In genomic region chr7:116967254-116967922, GRCh38 we compare ENCODE assay signal across 1 cellular context.
TF ChIP-seq lines count a peak whose summit lies in the region.

No MANE protein-coding gene starts in this region.

TF ChIP-seq in K562, 482 proteins besides CTCF, POLR2A, EP300 and RAD21:
- TF ChIP-seq KDM1A (IDR thresholded peaks at IDR 0.05) (peak in 1 of 2 experiments; percentile 58; a peak in 2 of 4 replicates), ILF3 (IDR thresholded peaks at IDR 0.05; ENCODE audit: borderline replicate concordance) (0 out of 2 replicates have a peak, but pooled peaks have one; percentile 53), ZFP36 (IDR thresholded peaks at IDR 0.05; ENCODE audit: low read depth, low read length, partially characterized antibody) (peak; percentile 64), ZBTB7A (IDR thresholded peaks at IDR 0.05; ENCODE audit: borderline replicate concordance, control insufficient read depth, low read depth, low read length) (no peak), HINFP (tag; conservative IDR thresholded peaks at IDR 0.05; ENCODE audit: low read depth) (no peak), CSDE1 (IDR thresholded peaks at IDR 0.05) (peak in 1 of 2 experiments; percentile 44; a peak in 1 of 4 replicates), PBX2 (CRISPR knock-in tag; IDR thresholded peaks at IDR 0.05; ENCODE audit: low read depth) (no peak), PBX2 (tag; conservative IDR thresholded peaks at IDR 0.05; ENCODE audit: low read depth) (no peak), SMARCA5 (IDR thresholded peaks at IDR 0.05) (0 out of 2 replicates have a peak, but pooled peaks have one; percentile 19), BRD9 (IDR thresholded peaks at IDR 0.05; ENCODE audit: low read depth, partially characterized antibody) (no peak), RBM25 (IDR thresholded peaks at IDR 0.05; ENCODE audit: low read depth, low read length, severe bottlenecking) (peak; percentile 83), YY1 (IDR thresholded peaks at IDR 0.05; ENCODE audit: borderline replicate concordance in 1 of 3, control insufficient read depth in 1 of 3, extremely low read depth in 1 of 3, insufficient read depth in 3 of 3, insufficient read length in 1 of 3, insufficient replicate concordance in 2 of 3, low read depth in 1 of 3, low read length in 2 of 3) (peak in 1 of 3 experiments; percentile 6), HIVEP1 (CRISPR knock-in tag; IDR thresholded peaks at IDR 0.05) (no peak), HDAC3 (IDR thresholded peaks at IDR 0.05; ENCODE audit: borderline replicate concordance, partially characterized antibody) (peak; percentile 16), ETV1 (tag; conservative IDR thresholded peaks at IDR 0.05; ENCODE audit: low read depth) (no peak), BCOR (IDR thresholded peaks at IDR 0.05) (peak; percentile 46; the same call in 1 of the 2 replicates), ZNF592 (IDR thresholded peaks at IDR 0.05) (0 out of 2 replicates have a peak, but pooled peaks have one; percentile 19), NFYB (IDR thresholded peaks at IDR 0.05; ENCODE audit: extremely low read depth, insufficient read length) (no peak)
- TF ChIP-seq, protein P1, sequence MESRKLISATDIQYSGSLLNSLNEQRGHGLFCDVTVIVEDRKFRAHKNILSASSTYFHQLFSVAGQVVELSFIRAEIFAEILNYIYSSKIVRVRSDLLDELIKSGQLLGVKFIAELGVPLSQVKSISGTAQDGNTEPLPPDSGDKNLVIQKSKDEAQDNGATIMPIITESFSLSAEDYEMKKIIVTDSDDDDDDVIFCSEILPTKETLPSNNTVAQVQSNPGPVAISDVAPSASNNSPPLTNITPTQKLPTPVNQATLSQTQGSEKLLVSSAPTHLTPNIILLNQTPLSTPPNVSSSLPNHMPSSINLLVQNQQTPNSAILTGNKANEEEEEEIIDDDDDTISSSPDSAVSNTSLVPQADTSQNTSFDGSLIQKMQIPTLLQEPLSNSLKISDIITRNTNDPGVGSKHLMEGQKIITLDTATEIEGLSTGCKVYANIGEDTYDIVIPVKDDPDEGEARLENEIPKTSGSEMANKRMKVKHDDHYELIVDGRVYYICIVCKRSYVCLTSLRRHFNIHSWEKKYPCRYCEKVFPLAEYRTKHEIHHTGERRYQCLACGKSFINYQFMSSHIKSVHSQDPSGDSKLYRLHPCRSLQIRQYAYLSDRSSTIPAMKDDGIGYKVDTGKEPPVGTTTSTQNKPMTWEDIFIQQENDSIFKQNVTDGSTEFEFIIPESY (CRISPR knock-in tag; IDR thresholded peaks at IDR 0.05) = peak; percentile 51; the same call in 1 of the 2 replicates
- TF ChIP-seq, protein P2, sequence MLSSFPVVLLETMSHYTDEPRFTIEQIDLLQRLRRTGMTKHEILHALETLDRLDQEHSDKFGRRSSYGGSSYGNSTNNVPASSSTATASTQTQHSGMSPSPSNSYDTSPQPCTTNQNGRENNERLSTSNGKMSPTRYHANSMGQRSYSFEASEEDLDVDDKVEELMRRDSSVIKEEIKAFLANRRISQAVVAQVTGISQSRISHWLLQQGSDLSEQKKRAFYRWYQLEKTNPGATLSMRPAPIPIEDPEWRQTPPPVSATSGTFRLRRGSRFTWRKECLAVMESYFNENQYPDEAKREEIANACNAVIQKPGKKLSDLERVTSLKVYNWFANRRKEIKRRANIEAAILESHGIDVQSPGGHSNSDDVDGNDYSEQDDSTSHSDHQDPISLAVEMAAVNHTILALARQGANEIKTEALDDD (IDR thresholded peaks at IDR 0.05) = peak; percentile 80
- TF ChIP-seq, protein P3, sequence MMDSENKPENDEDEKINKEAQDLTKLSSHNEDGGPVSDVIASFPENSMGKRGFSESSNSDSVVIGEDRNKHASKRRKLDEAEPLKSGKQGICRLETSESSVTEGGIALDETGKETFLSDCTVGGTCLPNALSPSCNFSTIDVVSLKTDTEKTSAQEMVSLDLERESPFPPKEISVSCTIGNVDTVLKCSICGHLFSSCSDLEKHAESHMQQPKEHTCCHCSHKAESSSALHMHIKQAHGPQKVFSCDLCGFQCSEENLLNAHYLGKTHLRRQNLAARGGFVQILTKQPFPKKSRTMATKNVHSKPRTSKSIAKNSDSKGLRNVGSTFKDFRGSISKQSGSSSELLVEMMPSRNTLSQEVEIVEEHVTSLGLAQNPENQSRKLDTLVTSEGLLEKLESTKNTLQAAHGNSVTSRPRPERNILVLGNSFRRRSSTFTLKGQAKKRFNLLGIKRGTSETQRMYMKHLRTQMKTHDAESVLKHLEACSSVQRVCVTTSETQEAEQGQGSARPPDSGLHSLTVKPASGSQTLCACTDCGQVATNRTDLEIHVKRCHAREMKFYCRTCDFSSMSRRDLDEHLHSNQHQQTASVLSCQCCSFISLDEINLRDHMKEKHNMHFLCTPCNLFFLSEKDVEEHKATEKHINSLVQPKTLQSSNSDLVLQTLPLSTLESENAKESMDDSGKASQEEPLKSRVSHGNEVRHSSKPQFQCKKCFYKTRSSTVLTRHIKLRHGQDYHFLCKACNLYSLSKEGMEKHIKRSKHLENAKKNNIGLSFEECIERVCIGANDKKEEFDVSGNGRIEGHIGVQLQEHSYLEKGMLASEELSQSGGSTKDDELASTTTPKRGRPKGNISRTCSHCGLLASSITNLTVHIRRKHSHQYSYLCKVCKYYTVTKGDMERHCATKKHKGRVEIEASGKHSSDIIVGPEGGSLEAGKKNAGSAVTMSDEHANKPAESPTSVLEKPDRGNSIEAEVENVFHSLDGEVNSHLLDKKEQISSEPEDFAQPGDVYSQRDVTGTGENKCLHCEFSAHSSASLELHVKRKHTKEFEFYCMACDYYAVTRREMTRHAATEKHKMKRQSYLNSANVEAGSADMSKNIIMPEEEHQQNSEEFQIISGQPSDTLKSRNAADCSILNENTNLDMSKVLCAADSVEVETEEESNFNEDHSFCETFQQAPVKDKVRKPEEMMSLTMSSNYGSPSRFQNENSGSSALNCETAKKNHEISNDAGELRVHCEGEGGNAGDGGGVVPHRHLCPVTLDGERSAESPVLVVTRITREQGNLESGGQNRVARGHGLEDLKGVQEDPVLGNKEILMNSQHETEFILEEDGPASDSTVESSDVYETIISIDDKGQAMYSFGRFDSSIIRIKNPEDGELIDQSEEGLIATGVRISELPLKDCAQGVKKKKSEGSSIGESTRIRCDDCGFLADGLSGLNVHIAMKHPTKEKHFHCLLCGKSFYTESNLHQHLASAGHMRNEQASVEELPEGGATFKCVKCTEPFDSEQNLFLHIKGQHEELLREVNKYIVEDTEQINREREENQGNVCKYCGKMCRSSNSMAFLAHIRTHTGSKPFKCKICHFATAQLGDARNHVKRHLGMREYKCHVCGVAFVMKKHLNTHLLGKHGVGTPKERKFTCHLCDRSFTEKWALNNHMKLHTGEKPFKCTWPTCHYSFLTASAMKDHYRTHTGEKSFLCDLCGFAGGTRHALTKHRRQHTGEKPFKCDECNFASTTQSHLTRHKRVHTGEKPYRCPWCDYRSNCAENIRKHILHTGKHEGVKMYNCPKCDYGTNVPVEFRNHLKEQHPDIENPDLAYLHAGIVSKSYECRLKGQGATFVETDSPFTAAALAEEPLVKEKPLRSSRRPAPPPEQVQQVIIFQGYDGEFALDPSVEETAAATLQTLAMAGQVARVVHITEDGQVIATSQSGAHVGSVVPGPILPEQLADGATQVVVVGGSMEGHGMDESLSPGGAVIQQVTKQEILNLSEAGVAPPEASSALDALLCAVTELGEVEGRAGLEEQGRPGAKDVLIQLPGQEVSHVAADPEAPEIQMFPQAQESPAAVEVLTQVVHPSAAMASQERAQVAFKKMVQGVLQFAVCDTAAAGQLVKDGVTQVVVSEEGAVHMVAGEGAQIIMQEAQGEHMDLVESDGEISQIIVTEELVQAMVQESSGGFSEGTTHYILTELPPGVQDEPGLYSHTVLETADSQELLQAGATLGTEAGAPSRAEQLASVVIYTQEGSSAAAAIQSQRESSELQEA (IDR thresholded peaks at IDR 0.05; ENCODE audit: low read depth) = peak; percentile 11; the same call in 1 of the 2 replicates
